Comparison of ENCODE assay signal across 1 cellular context in genomic region chr11:66277475-66278391, GRCh38.
TF ChIP-seq lines count a peak whose summit lies in the region.

Gene CNIH2, plus strand, starts transcription at chr11:66278175. Its CDS starts 282 bp downstream, at chr11:66278457.

TF ChIP-seq in HepG2, 621 proteins besides CTCF, POLR2A, EP300 and RAD21 (continued from another document and continues in another):
- TF ChIP-seq JUN (CRISPR knock-in tag; IDR thresholded peaks at IDR 0.05) (no peak), NFKB2 (CRISPR knock-in tag; IDR thresholded peaks at IDR 0.05; ENCODE audit: borderline replicate concordance) (no peak), CEBPB (IDR thresholded peaks at IDR 0.05; ENCODE audit: borderline replicate concordance, low read depth, low read length) (no peak), TAF15 (IDR thresholded peaks at IDR 0.05; ENCODE audit: low read depth, low read length, poor library complexity, severe bottlenecking) (no peak), AHR (CRISPR knock-in tag; IDR thresholded peaks at IDR 0.05) (no peak), ZNF567 (CRISPR knock-in tag; IDR thresholded peaks at IDR 0.05; ENCODE audit: borderline replicate concordance) (no peak), CBX1 (IDR thresholded peaks at IDR 0.05; ENCODE audit: low read depth) (no peak), ZNF792 (CRISPR knock-in tag; IDR thresholded peaks at IDR 0.05) (no peak), TRIM22 (IDR thresholded peaks at IDR 0.05) (no peak), SALL1 (CRISPR knock-in tag; IDR thresholded peaks at IDR 0.05) (peak; percentile 7; the same call in 1 of the 2 replicates), GABPB1 (CRISPR knock-in tag; IDR thresholded peaks at IDR 0.05) (peak; percentile 21; the same call in 1 of the 2 replicates), ATF5 (CRISPR knock-in tag; IDR thresholded peaks at IDR 0.05; ENCODE audit: low read depth) (no peak), ZNF672 (CRISPR knock-in tag; IDR thresholded peaks at IDR 0.05) (no peak), ZNF841 (CRISPR knock-in tag; IDR thresholded peaks at IDR 0.05; ENCODE audit: borderline replicate concordance) (no peak), PATZ1 (CRISPR knock-in tag; IDR thresholded peaks at IDR 0.05) (peak; percentile 56), ZNF337 (CRISPR knock-in tag; IDR thresholded peaks at IDR 0.05; ENCODE audit: borderline replicate concordance, low read depth) (no peak), ZNF543 (CRISPR knock-in tag; IDR thresholded peaks at IDR 0.05) (no peak), YEATS4 (CRISPR knock-in tag; IDR thresholded peaks at IDR 0.05; ENCODE audit: borderline replicate concordance) (no peak), SNRNP70 (IDR thresholded peaks at IDR 0.05; ENCODE audit: low read depth, low read length) (no peak), ZNF761 (CRISPR knock-in tag; conservative IDR thresholded peaks at IDR 0.05) (no peak), SNAI1 (CRISPR knock-in tag; IDR thresholded peaks at IDR 0.05; ENCODE audit: borderline replicate concordance) (no peak), ZHX2 (IDR thresholded peaks at IDR 0.05; ENCODE audit: low read depth) (no peak), ZHX2 (CRISPR knock-in tag; IDR thresholded peaks at IDR 0.05; ENCODE audit: borderline replicate concordance) (no peak), ZFP82 (CRISPR knock-in tag; IDR thresholded peaks at IDR 0.05; ENCODE audit: borderline replicate concordance) (no peak), JDP2 (CRISPR knock-in tag; IDR thresholded peaks at IDR 0.05; ENCODE audit: borderline replicate concordance) (no peak), ZNF317 (CRISPR knock-in tag; IDR thresholded peaks at IDR 0.05) (no peak), NR0B2 (CRISPR knock-in tag; IDR thresholded peaks at IDR 0.05) (peak; percentile 68; the same call in 1 of the 2 replicates), ZNF460 (CRISPR knock-in tag; IDR thresholded peaks at IDR 0.05; ENCODE audit: borderline replicate concordance) (no peak), ZNF547 (CRISPR knock-in tag; IDR thresholded peaks at IDR 0.05) (0 out of 2 replicates have a peak, but pooled peaks have one; percentile 46), ARHGAP35 (CRISPR knock-in tag; IDR thresholded peaks at IDR 0.05; ENCODE audit: borderline replicate concordance) (no peak), ZC3H13 (CRISPR knock-in tag; IDR thresholded peaks at IDR 0.05) (0 out of 2 replicates have a peak, but pooled peaks have one; percentile 26), ZNF224 (CRISPR knock-in tag; IDR thresholded peaks at IDR 0.05) (no peak), PRDM15 (CRISPR knock-in tag; IDR thresholded peaks at IDR 0.05) (no peak), ZNF431 (CRISPR knock-in tag; IDR thresholded peaks at IDR 0.05; ENCODE audit: borderline replicate concordance, low read depth) (no peak), THAP8 (CRISPR knock-in tag; IDR thresholded peaks at IDR 0.05; ENCODE audit: borderline replicate concordance) (no peak), KLF6 (CRISPR knock-in tag; IDR thresholded peaks at IDR 0.05) (no peak), DRAP1 (CRISPR knock-in tag; IDR thresholded peaks at IDR 0.05) (no peak), DR1 (CRISPR knock-in tag; IDR thresholded peaks at IDR 0.05) (0 out of 2 replicates have a peak, but pooled peaks have one; percentile 37), HNF4A (CRISPR knock-in tag; IDR thresholded peaks at IDR 0.05) (peak; percentile 39; the same call in 1 of the 2 replicates), TCF7L2 (IDR thresholded peaks at IDR 0.05; ENCODE audit: low read depth, low read length) (no peak), NR2C2 (CRISPR knock-in tag; IDR thresholded peaks at IDR 0.05; ENCODE audit: borderline replicate concordance) (no peak), ARNT2 (CRISPR knock-in tag; IDR thresholded peaks at IDR 0.05; ENCODE audit: low read depth) (peak; percentile 57; the same call in 1 of the 2 replicates), PPARG (CRISPR knock-in tag; conservative IDR thresholded peaks at IDR 0.05) (no peak), KDM5B (CRISPR knock-in tag; IDR thresholded peaks at IDR 0.05; ENCODE audit: borderline replicate concordance) (no peak), ZNF549 (CRISPR knock-in tag; IDR thresholded peaks at IDR 0.05) (no peak)
